In genomic region chr2:27977623-27978312, GRCh38 we compare ENCODE assay signal across 9 cellular contexts.
DNase-seq lines count a peak whose midpoint lies in the region; ATAC-seq and TF ChIP-seq lines count a peak whose summit lies in the region.
"Had no signal": no experiment of that assay in that cellular context is flagged by ENCODE, and none has a peak within 500 bp of the region (broad histone marks: within the 10 kb centered on the region; RNA-seq: fewer than 3 reads in every experiment).

No MANE protein-coding gene starts in this region.

- peaks cover 5% of the 10 kb centered on the region for H3K36me3 Mint-ChIP-seq in activated T-helper 1 cell treated with anti-CD3 and anti-CD28 coated beads, Interleukin-12 subunit alpha, Interleukin-12 subunit beta, Interleukin-2, Interleukin-4 antibody, amounts not matched to agents 30 ng/mL and 10 ng/mL and 1 ng/mL, durations not matched to agents 14 hours and 24 hours and 36 hours (ENCODE audit: low read depth)

- no TSS peak for BruUV-seq in A673 (replicated peaks; lab: Mats Ljungman, UMichigan)

- H3K27ac ChIP-seq in ACC112 (ENCODE audit: low read depth, low read length): peak overlapping the region; percentile 96
- H3K27ac ChIP-seq in A673 (ENCODE audit: low read depth, low read length, poor library complexity, severe bottlenecking): no peak overlapping the region

- peak overlapping the region; percentile 42; the same call in 1 of the 2 replicates for H3K4me3 ChIP-seq in ACC112 (ENCODE audit: low read depth, low read length)
- H3K4me3 ChIP-seq in A673 (ENCODE audit: low read depth, low read length, poor library complexity, severe bottlenecking): no peak overlapping the region
- H3K4me3 ChIP-seq: GM23338 had no signal

- CTCF ChIA-PET in A673 (lab: Charles Lee): no interaction called here

- peaks cover 4% of the 10 kb centered on the region for H3K9me3 Mint-ChIP-seq in activated T-helper 1 cell treated with anti-CD3 and anti-CD28 coated beads, Interleukin-12 subunit alpha, Interleukin-12 subunit beta, Interleukin-2, Interleukin-4 antibody, amounts not matched to agents 30 ng/mL and 10 ng/mL and 1 ng/mL, durations not matched to agents 14 hours and 24 hours and 36 hours
- H3K9me3 Mint-ChIP-seq: GM23338 had no signal

- H3K4me1 ChIP-seq in ACC112 (ENCODE audit: control insufficient read depth, insufficient read depth, low read length, unreplicated experiment) (peaks cover 40% of the 10 kb centered on the region), A673 (ENCODE audit: insufficient read depth, low read length, poor library complexity, severe bottlenecking) (no peaks in the 10 kb centered on the region)

- POLR2A ChIA-PET in A673 (lab: Charles Lee; ENCODE audit: low non-redundant PET): no interaction called here

- peak overlapping the region; percentile 2 for H2AFZ ChIP-seq in ACC112 (ENCODE audit: low read length, unreplicated experiment)
- H2AFZ ChIP-seq: GM23338 had no signal

- H3K4me3 Mint-ChIP-seq in activated T-helper 1 cell treated with anti-CD3 and anti-CD28 coated beads, Interleukin-12 subunit alpha, Interleukin-12 subunit beta, Interleukin-2, Interleukin-4 antibody, amounts not matched to agents 30 ng/mL and 10 ng/mL and 1 ng/mL, durations not matched to agents 14 hours and 24 hours and 36 hours: no peak overlapping the region
- H3K4me3 Mint-ChIP-seq: GM23338 had no signal

- no peaks in the 10 kb centered on the region for H3K27me3 ChIP-seq in ACC112 (ENCODE audit: insufficient read depth, low read length)
- H3K27me3 ChIP-seq in A673 (replicated peaks; ENCODE audit: insufficient read depth, low read depth, low read length, poor library complexity): no peaks in the 10 kb centered on the region

- ATAC-seq in GM21825 (IDR thresholded peaks at IDR 0.05; ENCODE audit: unreplicated experiment): no peak
- ATAC-seq: GM23338 had no signal

- peak; percentile 39 for DNase-seq in H4 (ENCODE audit: low spot score)
- DNase-seq in activated T-helper 1 cell treated with anti-CD3 and anti-CD28 coated beads, Interleukin-12 subunit alpha, Interleukin-12 subunit beta, Interleukin-2, Interleukin-4 antibody, amounts not matched to agents 30 ng/mL and 10 ng/mL and 1 ng/mL, durations not matched to agents 14 hours and 24 hours and 36 hours (ENCODE audit: low spot score): no peak
- DNase-seq in islet precursor cell: peak; percentile 52
- DNase-seq in C1 segment of cervical spinal cord (lab: John Stamatoyannopoulos, UW): no peak
- no peak for DNase-seq in HPDE6-E6E7 (ENCODE audit: extremely low spot score)
- DNase-seq in A673 (ENCODE audit: low spot score): no peak

- no peaks in the 10 kb centered on the region for H3K9me3 ChIP-seq in A673 (ENCODE audit: low read depth, low read length, poor library complexity, severe bottlenecking)

- TF ChIP-seq CTCF in A673 (conservative IDR thresholded peaks at IDR 0.05; ENCODE audit: low read depth, low read length): no peak

- intact Hi-C loops in activated T-helper 1 cell treated with anti-CD3 and anti-CD28 coated beads, Interleukin-12 subunit alpha, Interleukin-12 subunit beta, Interleukin-2, Interleukin-4 antibody, amounts not matched to agents 30 ng/mL and 10 ng/mL and 1 ng/mL, durations not matched to agents 14 hours and 24 hours and 36 hours (cut with micrococcal nuclease): no loop called here
- intact Hi-C loops in A673 (cut with micrococcal nuclease; ENCODE audit: unreplicated experiment): no loop called here

- H3K4me1 Mint-ChIP-seq in activated T-helper 1 cell treated with anti-CD3 and anti-CD28 coated beads, Interleukin-12 subunit alpha, Interleukin-12 subunit beta, Interleukin-2, Interleukin-4 antibody, amounts not matched to agents 30 ng/mL and 10 ng/mL and 1 ng/mL, durations not matched to agents 14 hours and 24 hours and 36 hours (ENCODE audit: low read depth): peaks cover 22% of the 10 kb centered on the region

- peak overlapping the region; percentile 45 for H3K27ac Mint-ChIP-seq in activated T-helper 1 cell treated with anti-CD3 and anti-CD28 coated beads, Interleukin-12 subunit alpha, Interleukin-12 subunit beta, Interleukin-2, Interleukin-4 antibody, amounts not matched to agents 30 ng/mL and 10 ng/mL and 1 ng/mL, durations not matched to agents 14 hours and 24 hours and 36 hours
- H3K27ac Mint-ChIP-seq: GM23338 had no signal

- H3K36me3 ChIP-seq in ACC112 (ENCODE audit: insufficient read depth, low read length) (no peaks in the 10 kb centered on the region), A673 (ENCODE audit: insufficient read depth, low read length, poor library complexity, severe bottlenecking) (no peaks in the 10 kb centered on the region)

- H3K79me2 ChIP-seq in ACC112 (ENCODE audit: control insufficient read depth, insufficient read depth, low read length, unreplicated experiment): peaks cover 6% of the 10 kb centered on the region

- H3K27me3 Mint-ChIP-seq in activated T-helper 1 cell treated with anti-CD3 and anti-CD28 coated beads, Interleukin-12 subunit alpha, Interleukin-12 subunit beta, Interleukin-2, Interleukin-4 antibody, amounts not matched to agents 30 ng/mL and 10 ng/mL and 1 ng/mL, durations not matched to agents 14 hours and 24 hours and 36 hours (ENCODE audit: insufficient read depth): no peaks in the 10 kb centered on the region

Comparison
In these comparisons a context has a peak if more than half of its experiments do, and no peak if none do; other contexts are left out.
1. DNase-seq: peak in H4 (single experiment) and islet precursor cell (single experiment); none in activated T-helper 1 cell treated with anti-CD3 and anti-CD28 coated beads, Interleukin-12 subunit alpha, Interleukin-12 subunit beta, Interleukin-2, Interleukin-4 antibody, amounts not matched to agents 30 ng/mL and 10 ng/mL and 1 ng/mL, durations not matched to agents 14 hours and 24 hours and 36 hours (single experiment), C1 segment of cervical spinal cord (0 of 14), HPDE6-E6E7 (single experiment) and A673 (single experiment).